ENCODE assay signal across 19 cellular contexts in the genomic region with DNA sequence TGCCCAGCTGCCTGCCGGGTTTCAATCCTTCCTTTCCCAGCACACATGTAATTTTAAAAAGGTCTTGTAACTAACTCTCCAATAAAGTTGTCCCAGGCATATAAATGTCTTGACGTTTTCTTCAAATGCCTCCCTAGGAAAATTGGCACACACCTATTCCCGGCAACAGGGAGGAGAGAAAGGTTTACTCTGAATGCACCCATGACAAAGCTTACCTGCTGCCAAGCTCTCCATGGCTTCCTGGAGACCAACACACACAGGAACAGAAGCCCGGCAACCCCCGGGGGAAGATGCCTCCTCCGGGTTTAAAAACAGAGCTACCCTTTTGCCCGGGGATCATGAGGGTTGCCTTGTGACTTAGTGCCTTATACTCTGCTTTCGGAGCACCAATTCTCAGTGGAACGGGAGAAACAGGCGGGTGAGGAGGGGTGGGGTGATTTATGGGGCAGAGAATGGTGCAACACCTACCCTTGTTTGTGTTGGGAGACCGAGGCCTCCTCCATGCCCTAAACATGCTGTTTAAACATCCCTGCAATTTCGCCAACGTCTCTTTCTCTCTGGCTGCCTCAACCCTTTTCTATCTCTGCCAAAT. TPM values are rescaled to one million over a fixed set of nuclear protein-coding genes. Genes with fewer than 3 reads are reported as not detected.
DNase-seq lines count a peak whose midpoint lies in the region; ATAC-seq, FAIRE-seq and TF ChIP-seq lines count a peak whose summit lies in the region.
"Had no signal": no experiment of that assay in that cellular context is flagged by ENCODE, and none has a peak within 500 bp of the region (broad histone marks: within the 10 kb centered on the region; RNA-seq: fewer than 3 reads in every experiment).

No MANE protein-coding gene starts in this region.

- TF ChIP-seq RAD21 in HepG2 (CRISPR knock-in tag; IDR thresholded peaks at IDR 0.05) = no peak

- no peaks in the 10 kb centered on the region for H3K36me3 Mint-ChIP-seq in activated CD4-positive, alpha-beta T cell treated with anti-CD3 and anti-CD28 coated beads, Interleukin-2, amount 10 ng/mL, durations not matched to agents 24 days and 14 days (ENCODE audit: low read depth)

- H3K4me3 Mint-ChIP-seq in activated CD4-positive, alpha-beta T cell treated with anti-CD3 and anti-CD28 coated beads, Interleukin-2, amount 10 ng/mL, durations not matched to agents 24 days and 14 days = no peak overlapping the region
- H3K4me3 Mint-ChIP-seq: CD4-positive, alpha-beta T cell had no signal

- H3K27me3 Mint-ChIP-seq in activated CD4-positive, alpha-beta T cell treated with anti-CD3 and anti-CD28 coated beads, Interleukin-2, amount 10 ng/mL, durations not matched to agents 24 days and 14 days = no peaks in the 10 kb centered on the region

- H3K27ac Mint-ChIP-seq in activated CD4-positive, alpha-beta T cell treated with anti-CD3 and anti-CD28 coated beads, Interleukin-2, amount 10 ng/mL, durations not matched to agents 24 days and 14 days = no peak overlapping the region
- H3K27ac Mint-ChIP-seq: CD4-positive, alpha-beta T cell had no signal

- H3K4me3 ChIP-seq in right atrium auricular region (no peak overlapping the region), HepG2 (replicated peaks in 1 of 3; ENCODE audit: insufficient read depth in 1 of 3, low read depth in 2 of 3, low read length in 3 of 3) (peak overlapping the region; percentile 7 to 37 (median 26); a peak in 3 of 6 replicates), aorta (ENCODE audit: low read length in 2 of 2) (no peak overlapping the region), H7 (ENCODE audit: insufficient read depth, low read depth, low read length) (no peak overlapping the region)
- H3K4me3 ChIP-seq: HAP-1 had no signal

- H3K79me2 ChIP-seq in HepG2 (ENCODE audit: insufficient read depth, low read length) = no peaks in the 10 kb centered on the region

- in situ Hi-C loops in HepG2 (cut with HindIII; ENCODE audit: extremely low pct_ligation_motif_present, low pct_unique_long_range_greater_than_20kb) = loop anchor here (5.0 kb wide), 1 partner anchor 182 kb away; no protein-coding TSS in a partner anchor

- 3% methylated on average over 4 of the region's 13 CpGs for WGBS in HepG2 (ENCODE audit: low lambda C conversion rate)
- 15 to 22% methylated on average over 13 of the region's 13 CpGs for WGBS in aorta, 2 donors

- ATAC-seq in left cardiac atrium (peak; percentile 21 to 73), HepG2 (no peak), omental fat pad (ENCODE audit: low FRiP score) (peak; percentile 81), aorta (ENCODE audit: low FRiP score) (peak; percentile 50), HG03354 (IDR thresholded peaks at IDR 0.05; ENCODE audit: poor library complexity, severe bottlenecking, unreplicated experiment) (no peak)

- peaks cover 6% of the 10 kb centered on the region for H3K4me1 Mint-ChIP-seq in activated CD4-positive, alpha-beta T cell treated with anti-CD3 and anti-CD28 coated beads, Interleukin-2, amount 10 ng/mL, durations not matched to agents 24 days and 14 days

- peak overlapping the region; percentile 69 for H3K4me2 ChIP-seq in HepG2 (ENCODE audit: low read depth, low read length)

- no peak overlapping the region for H2AFZ ChIP-seq in HepG2 (ENCODE audit: low read length)

- CTCF ChIA-PET in HepG2 (lab: Yijun Ruan, JAX; ENCODE audit: low intra/inter-chr PET ratio, low total read pairs) = no interaction called here

- POLR2A ChIA-PET in HepG2 (lab: Yijun Ruan, JAX) = no interaction called here

- TF ChIP-seq POLR2A in HepG2 (IDR thresholded peaks at IDR 0.05; ENCODE audit: insufficient read depth in 1 of 2, low read depth in 2 of 2, low read length in 2 of 2) = no peak

- H3K4me1 ChIP-seq in right atrium auricular region (peaks cover 0 to 2% of the 10 kb centered on the region in 2 donors), HepG2 (ENCODE audit: insufficient read depth, low read length) (peaks cover 18% of the 10 kb centered on the region), aorta (ENCODE audit: control insufficient read depth in 1 of 2, insufficient read depth in 2 of 2, low read length in 2 of 2) (no peaks in the 10 kb centered on the region)
- H3K4me1 ChIP-seq: BE2C, HAP-1 had no signal

- H3K27ac ChIP-seq in right atrium auricular region (no peak overlapping the region), HepG2 (ENCODE audit: extremely low read length, insufficient read depth, low read length) (no peak overlapping the region), aorta (ENCODE audit: low read depth in 1 of 2, low read length in 2 of 2) (no peak overlapping the region)
- H3K27ac ChIP-seq: HL-60 had no signal

- H4K20me1 ChIP-seq in HepG2 (ENCODE audit: insufficient read depth, low read length) = no peaks in the 10 kb centered on the region

- FAIRE-seq in HepG2 (lab: Jason Lieb, UNC) = peak; percentile 54

- intact Hi-C loops in left cardiac atrium (cut with DNase I) (no loop called here), HepG2 (cut with micrococcal nuclease; ENCODE audit: unreplicated experiment) (no loop called here), aorta (cut with DNase I) (no loop called here)
- intact Hi-C loops in activated CD4-positive, alpha-beta T cell treated with anti-CD3 and anti-CD28 coated beads, Interleukin-2, amount 10 ng/mL, durations not matched to agents 24 days and 14 days (cut with micrococcal nuclease) = no loop called here

- TF ChIP-seq CTCF in right atrium auricular region (IDR thresholded peaks at IDR 0.05) (no peak), HepG2 (CRISPR knock-in tag; IDR thresholded peaks at IDR 0.05) (no peak), omental fat pad (IDR thresholded peaks at IDR 0.05) (no peak)

- no peaks in the 10 kb centered on the region for H3K9me3 Mint-ChIP-seq in activated CD4-positive, alpha-beta T cell treated with anti-CD3 and anti-CD28 coated beads, Interleukin-2, amount 10 ng/mL, durations not matched to agents 24 days and 14 days
- H3K9me3 Mint-ChIP-seq: CD4-positive, alpha-beta T cell had no signal

- H3K9ac ChIP-seq in HepG2 (ENCODE audit: insufficient read depth, low read depth, low read length) = no peak overlapping the region

- BruUV-seq in HepG2 (replicated peaks; lab: Mats Ljungman, UMichigan) = no TSS peak

- H3K36me3 ChIP-seq in right atrium auricular region (no peaks in the 10 kb centered on the region), HepG2 (replicated peaks in 1 of 2; ENCODE audit: control insufficient read depth in 1 of 2, insufficient read depth in 2 of 2, low read length in 2 of 2) (no peaks in the 10 kb centered on the region), aorta (ENCODE audit: control insufficient read depth in 1 of 2, insufficient read depth in 2 of 2, low read length in 1 of 2) (no peaks in the 10 kb centered on the region), H7 (replicated peaks; ENCODE audit: control insufficient read depth, insufficient read depth, low read length) (no peaks in the 10 kb centered on the region)
- H3K36me3 ChIP-seq: BE2C, HAP-1 had no signal

- H3K9me3 ChIP-seq in right atrium auricular region (no peaks in the 10 kb centered on the region), HepG2 (ENCODE audit: low read length) (no peaks in the 10 kb centered on the region), aorta (ENCODE audit: control insufficient read depth, low read length) (no peaks in the 10 kb centered on the region)
- H3K9me3 ChIP-seq: BE2C, HAP-1 had no signal

- H3K27me3 ChIP-seq in right atrium auricular region (peaks cover 0 to 5% of the 10 kb centered on the region in 2 donors), HepG2 (ENCODE audit: control insufficient read depth in 1 of 2, insufficient read depth in 2 of 2, low read length in 2 of 2) (no peaks in the 10 kb centered on the region), aorta (ENCODE audit: control insufficient read depth in 1 of 2, insufficient read depth in 2 of 2, low read length in 1 of 2) (peaks cover 0 to 4% of the 10 kb centered on the region in 2 donors), H7 (ENCODE audit: control insufficient read depth, insufficient read depth, low read length) (no peaks in the 10 kb centered on the region)
- H3K27me3 ChIP-seq: BE2C had no signal

- DNase-seq in left cardiac atrium (no peak), right atrium auricular region (ENCODE audit: low spot score) (no peak), HepG2 (ENCODE audit: low spot score) (no peak), omental fat pad (ENCODE audit: low spot score) (no peak), aorta (no peak), H7 (no peak)
- DNase-seq in activated CD4-positive, alpha-beta T cell treated with anti-CD3 and anti-CD28 coated beads, Interleukin-2, amount 10 ng/mL, durations not matched to agents 24 days and 14 days = no peak
- DNase-seq: 8988T; BE2C; CD4-positive, alpha-beta T cell; DMS79; NCI-H1417; NCI-H2029; NCI-H2171; NCI-H446 treated with DMSO at 0.1 percent for 48 hours; NCI-H748 treated with DMSO at 0.1 percent for 48 hours had no signal

- no peak for TF ChIP-seq EP300 in HepG2 (IDR thresholded peaks at IDR 0.05; ENCODE audit: low read depth in 2 of 2, low read length in 2 of 2)
- TF ChIP-seq EP300 in HepG2 (CRISPR knock-in tag; IDR thresholded peaks at IDR 0.05; ENCODE audit: borderline replicate concordance) = no peak

RNA-seq across cellular contexts. Expression of a gene that starts 4.8 kb away (rescaled TPM):
- 10 to 100 TPM; 21.1 to 24.8 TPM for total RNA-seq in left cardiac atrium
- total RNA-seq in right atrium auricular region = 1 to 10 TPM; 4.3 to 6.0 TPM
- total RNA-seq in HepG2 (2016; rRNA removed; fragmentation: Illumina TruSeq; extraction: Trizol) = 24.3 and 31.7 TPM in 2 replicates
- 6.7 and 8.4 TPM in 2 replicates for total RNA-seq in HepG2 (2016; cell fraction: cytosol; rRNA removed; fragmentation: Illumina TruSeq; extraction: Trizol; ENCODE audit: low read depth)
- 22.5 and 30.3 TPM in 2 replicates for total RNA-seq in HepG2 (2016; cell fraction: insoluble cytoplasmic fraction; rRNA removed; fragmentation: Illumina TruSeq; extraction: Trizol)
- total RNA-seq in HepG2 (2016; cell fraction: membrane; rRNA removed; fragmentation: Illumina TruSeq; extraction: Trizol) = 22.4 and 23.0 TPM in 2 replicates
- total RNA-seq in HepG2 (2016; cell fraction: nucleus; rRNA removed; fragmentation: Illumina TruSeq; extraction: Trizol) = 16.0 and 17.3 TPM in 2 replicates
- polyA plus RNA-seq in HepG2 (2011; rRNA removed) = 19.8 and 20.0 TPM in 2 replicates
- polyA plus RNA-seq in HepG2 (2011; cell fraction: cytosol; rRNA removed) = 16.9 and 19.2 TPM in 2 replicates
- 14.1 and 16.8 TPM in 2 replicates for polyA plus RNA-seq in HepG2 (2011; cell fraction: nucleus; rRNA removed)
- polyA plus RNA-seq in HepG2 (2012) = 11.2 and 14.3 TPM in 2 replicates
- 6.2 and 7.5 TPM in 2 replicates for polyA plus RNA-seq in HepG2 (2016; cell fraction: cytosol; fragmentation: Illumina TruSeq; extraction: Trizol; ENCODE audit: low read depth)
- 37.0 and 37.2 TPM in 2 replicates for polyA plus RNA-seq in HepG2 (2016; cell fraction: insoluble cytoplasmic fraction; fragmentation: Illumina TruSeq; extraction: Trizol; ENCODE audit: low read depth)
- polyA plus RNA-seq in HepG2 (2016; cell fraction: membrane; fragmentation: Illumina TruSeq; extraction: Trizol; ENCODE audit: low read depth) = 16.2 and 16.5 TPM in 2 replicates
- polyA plus RNA-seq in HepG2 (2016; cell fraction: nucleus; fragmentation: Illumina TruSeq; extraction: Trizol; ENCODE audit: insufficient read depth, low read depth) = 34.6 and 35.1 TPM in 2 replicates
- 64.2 TPM in 1 of 2 replicates, not detected in the other for polyA minus RNA-seq in HepG2 (2011; rRNA and poly(A)+ RNA removed; ENCODE audit: low replicate concordance)
- polyA minus RNA-seq in HepG2 (2011; cell fraction: cytosol; rRNA and poly(A)+ RNA removed) = 19.9 and 20.0 TPM in 2 replicates
- 8.0 and 12.1 TPM in 2 replicates for polyA minus RNA-seq in HepG2 (2011; cell fraction: nucleus; rRNA and poly(A)+ RNA removed)
- 100 to 1,000 TPM in 2 of 4 donors, 10 to 100 TPM in 2; 29.6 to 487 (median 115) TPM for total RNA-seq in omental fat pad
- 1 to 10 TPM in 1 of 2 donors, under 1 TPM in 1; 0.84 to 3.1 TPM for total RNA-seq in aorta
- polyA plus RNA-seq in aorta = 1 to 10 TPM in 1 of 2 donors, under 1 TPM in 1; 0.13 to 2.0 TPM
- total RNA-seq in activated CD4-positive, alpha-beta T cell treated with anti-CD3 and anti-CD28 coated beads, Interleukin-2, amount 10 ng/mL, durations not matched to agents 24 days and 14 days = not detected in 2 replicates
- 36.7 and 40.5 TPM in 2 replicates for total RNA-seq in H7 (2014; rRNA removed; shearing (Covaris generic))
- total RNA-seq: CD4-positive, alpha-beta T cell had no signal

Comparison
In these comparisons a context has a peak if more than half of its experiments do, and no peak if none do; other contexts are left out.
1. ATAC-seq: peak in left cardiac atrium (2 of 2), omental fat pad (single experiment) and aorta (single experiment); none in HepG2 (single experiment) and HG03354 (single experiment).
2. H3K4me3 ChIP-seq: peak in HepG2 (3 of 3); none in right atrium auricular region (0 of 2), aorta (0 of 2) and H7 (single experiment).